Comparison of ENCODE assay signal across 8 cellular contexts in the genomic region with DNA sequence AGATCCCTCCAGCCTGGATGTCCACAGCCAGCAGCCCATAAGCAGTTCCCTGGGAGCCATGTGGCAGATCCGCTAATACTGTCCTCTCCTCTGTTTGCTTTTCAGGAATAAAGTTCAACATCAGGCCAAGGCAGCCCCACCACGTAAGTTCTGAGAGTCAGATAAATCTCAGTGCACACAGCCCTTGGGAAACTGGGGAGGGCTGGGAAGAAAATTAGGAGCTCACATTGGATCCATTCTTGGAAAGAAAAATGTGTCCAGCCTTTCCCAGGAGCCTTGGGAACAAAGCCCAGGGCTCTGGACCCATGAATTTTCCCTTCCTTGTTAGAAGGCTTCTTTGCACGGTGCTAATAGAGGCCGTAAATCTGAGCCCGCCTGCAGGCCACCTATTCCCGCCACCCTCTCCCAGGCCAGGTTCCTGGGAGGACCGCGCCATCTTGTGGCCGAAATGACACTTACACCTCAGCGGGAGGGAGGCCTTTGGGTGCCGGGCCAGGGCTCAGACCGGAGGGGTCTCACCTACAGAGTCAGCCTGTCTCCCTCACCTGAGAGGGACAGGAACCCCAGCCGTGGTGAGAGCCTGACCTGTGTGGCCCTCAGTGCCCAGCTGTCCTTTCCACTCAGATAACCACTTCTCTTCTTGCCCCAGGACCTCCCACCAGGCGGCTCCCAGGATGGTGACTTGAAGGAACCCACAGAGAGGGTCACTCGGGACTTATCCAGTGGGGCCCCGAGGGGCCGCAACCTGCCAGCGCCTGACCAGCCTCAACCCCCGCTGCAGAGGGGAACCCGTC. TPM values are rescaled to one million over a fixed set of nuclear protein-coding genes. Genes with fewer than 3 reads are reported as not detected.
A peak's percentile ranks its signal among the peaks of the same experiment; 100 is the strongest.
DNase-seq lines count a peak whose midpoint lies in the region; ATAC-seq and TF ChIP-seq lines count a peak whose summit lies in the region.

No MANE protein-coding gene starts in this region.

- H3K27me3 ChIP-seq in H7 (ENCODE audit: control insufficient read depth, insufficient read depth, low read length): no peaks in the 10 kb centered on the region

- intact Hi-C loops in activated B cell treated with CpG ODN at 0.5 μM for 24 hours (cut with micrococcal nuclease): loop anchor here (1.0 kb wide), 2 partner anchors 355 to 536 kb away; no protein-coding TSS in a partner anchor

- H3K36me3 Mint-ChIP-seq in activated B cell treated with CpG ODN at 0.5 μM for 24 hours (ENCODE audit: low read depth): no peaks in the 10 kb centered on the region

- peaks cover 1% of the 10 kb centered on the region for H3K36me3 ChIP-seq in H7 (replicated peaks; ENCODE audit: control insufficient read depth, insufficient read depth, low read length)

- DNase-seq in H7: peak; percentile 94
- DNase-seq in NCI-H2196 treated with DMSO at 0.1 percent for 48 hours (lab: John Stamatoyannopoulos, UW; ENCODE audit: unreplicated experiment): peak; percentile 55
- peak; percentile 42 for DNase-seq in activated B cell treated with CpG ODN at 0.5 μM for 24 hours
- peak; percentile 72 to 73 for DNase-seq in cardiac fibroblast (ENCODE audit: low read depth in 2 of 2)
- peak; percentile 63 for DNase-seq in kidney tubule cell (ENCODE audit: low spot score)
- peak; percentile 65 for DNase-seq in stimulated activated CD4-positive, alpha-beta T cell treated with anti-CD3 and anti-CD28 coated beads, Interleukin-4, amount 100 ng/mL, for 1 hour

- POLR2A ChIA-PET in activated B cell treated with CpG ODN at 0.5 μM for 24 hours (lab: Charles Lee): no interaction called here

- ATAC-seq in activated B cell treated with CpG ODN at 0.5 μM for 24 hours (ENCODE audit: low read depth): peak; percentile 54
- ATAC-seq in HG03521 (IDR thresholded peaks at IDR 0.05; ENCODE audit: unreplicated experiment): no peak

- no peak overlapping the region for H3K27ac ChIP-seq in C4-2B

- no peak overlapping the region for H3K4me3 Mint-ChIP-seq in activated B cell treated with CpG ODN at 0.5 μM for 24 hours

- no peak overlapping the region for H3K4me3 ChIP-seq in H7 (ENCODE audit: insufficient read depth, low read depth, low read length)
- no peak overlapping the region for H3K4me3 ChIP-seq in cardiac fibroblast (replicated peaks in 1 of 2; ENCODE audit: low read depth in 2 of 2, low read length in 2 of 2)

- no peaks in the 10 kb centered on the region for H3K4me1 Mint-ChIP-seq in activated B cell treated with CpG ODN at 0.5 μM for 24 hours

- no peaks in the 10 kb centered on the region for H3K9me3 Mint-ChIP-seq in activated B cell treated with CpG ODN at 0.5 μM for 24 hours

- peaks cover 16% of the 10 kb centered on the region for H3K27me3 Mint-ChIP-seq in activated B cell treated with CpG ODN at 0.5 μM for 24 hours

- H3K27ac Mint-ChIP-seq in activated B cell treated with CpG ODN at 0.5 μM for 24 hours: no peak overlapping the region

- CTCF ChIA-PET in activated B cell treated with CpG ODN at 0.5 μM for 24 hours (lab: Charles Lee): interaction anchor here (1.0 to 1.7 kb wide), 3 partner anchors 339 to 356 kb away, joined by 3 to 8 read pairs (median 3); no protein-coding TSS in a partner anchor

- TF ChIP-seq CTCF in C4-2B (conservative IDR thresholded peaks at IDR 0.05) (peak; percentile 89), activated B cell treated with CpG ODN at 0.5 μM for 24 hours (IDR thresholded peaks at IDR 0.05) (no peak), cardiac fibroblast (IDR thresholded peaks at IDR 0.05; ENCODE audit: low read depth, low read length) (peak; percentile 88)

RNA-seq across cellular contexts. Expression of gene KCTD15, which starts 25.2 kb away (rescaled TPM):
- 44.9 and 47.4 TPM in 2 replicates for total RNA-seq in H7 (2014; rRNA removed; shearing (Covaris generic))
- 2.7 TPM in 2 replicates for total RNA-seq in activated B cell treated with CpG ODN at 0.5 μM for 24 hours

Comparison
In these comparisons a context has a peak if more than half of its experiments do, and no peak if none do; other contexts are left out.
1. DNase-seq: peak in every context shown above with its lines; median percentile 94 in H7; 72 in cardiac fibroblast; 65 in stimulated activated CD4-positive, alpha-beta T cell treated with anti-CD3 and anti-CD28 coated beads, Interleukin-4, amount 100 ng/mL, for 1 hour; 63 in kidney tubule cell; 55 in NCI-H2196 treated with DMSO at 0.1 percent for 48 hours; 42 in activated B cell treated with CpG ODN at 0.5 μM for 24 hours.
2. RNA of gene KCTD15, which starts 25.2 kb away (total RNA-seq): 44.9 to 47.4 TPM in H7; 2.7 TPM in activated B cell treated with CpG ODN at 0.5 μM for 24 hours; every median in the first group is over 10 times any median in the second.